14 cellular contexts compared by ENCODE assay signal in genomic region chr20:58349586-58349985, GRCh38. TPM values are rescaled to one million over a fixed set of nuclear protein-coding genes. Genes with fewer than 3 reads are reported as not detected.
DNase-seq lines count a peak whose midpoint lies in the region; ATAC-seq and TF ChIP-seq lines count a peak whose summit lies in the region.
"Had no signal": no experiment of that assay in that cellular context is flagged by ENCODE, and none has a peak within 500 bp of the region (broad histone marks: within the 10 kb centered on the region; RNA-seq: fewer than 3 reads in every experiment).

No MANE protein-coding gene starts in this region.

- H3K27me3 ChIP-seq in stomach = no peaks in the 10 kb centered on the region
- H3K27me3 ChIP-seq: body of pancreas, testis had no signal

- H3K36me3 ChIP-seq in stomach = peaks cover 16 to 64% (median 55%) of the 10 kb centered on the region in 4 donors

- 82 to 94% (median 88%) methylated on average over 3 of the region's 3 CpGs for WGBS in stomach, 5 donors

- no peaks in the 10 kb centered on the region for H3K9me3 ChIP-seq in stomach
- H3K9me3 ChIP-seq: body of pancreas, testis had no signal

- TF ChIP-seq CTCF in AG10803 (conservative IDR thresholded peaks at IDR 0.05; ENCODE audit: low read length) (peak; percentile 20; the same call in 1 of the 2 replicates), HFFc6 (IDR thresholded peaks at IDR 0.05) (peak; percentile 34), stomach (IDR thresholded peaks at IDR 0.05) (no peak)

- no peaks in the 10 kb centered on the region for H3K4me1 ChIP-seq in stomach
- H3K4me1 ChIP-seq: body of pancreas, testis had no signal

- intact Hi-C loops in stomach (cut with DNase I; ENCODE audit: low total_unique reads) = no loop called here

- H3K27me3 Mint-ChIP-seq in HFFc6 (ENCODE audit: insufficient read depth) = no peaks in the 10 kb centered on the region; the same call in 1 of the 2 replicates

- H3K36me3 Mint-ChIP-seq in HFFc6 (ENCODE audit: low read depth) = peaks cover 53% of the 10 kb centered on the region

- H3K4me3 ChIP-seq in AG10803 (ENCODE audit: low read length) (no peak overlapping the region), stomach (no peak overlapping the region)
- H3K4me3 ChIP-seq: body of pancreas, testis had no signal

- DNase-seq in AG10803 (ENCODE audit: low read depth) (peak; percentile 54), HFFc6 (peak; percentile 78), astrocyte of the hippocampus (ENCODE audit: low read depth, low spot score) (peak; percentile 25), iris pigment epithelial cell (ENCODE audit: low read depth) (peak; percentile 87), stomach (no peak)
- DNase-seq: body of pancreas, Calu3, left ventricle myocardium superior, NCI-H146, T-helper 9 cell, testis had no signal

- no peaks in the 10 kb centered on the region for H3K9me3 Mint-ChIP-seq in HFFc6

- peak overlapping the region; percentile 65 for H3K27ac Mint-ChIP-seq in HFFc6

- no peak for TF ChIP-seq POLR2A in stomach (IDR thresholded peaks at IDR 0.05)

- H3K4me3 Mint-ChIP-seq in HFFc6 = peak overlapping the region; percentile 13; the same call in 1 of the 2 replicates

- H3K27ac ChIP-seq in stomach = no peak overlapping the region
- H3K27ac ChIP-seq: body of pancreas, testis had no signal

- peaks cover 45% of the 10 kb centered on the region for H3K4me1 Mint-ChIP-seq in HFFc6 (ENCODE audit: low read depth)

- no peak for ATAC-seq in GM18861 (IDR thresholded peaks at IDR 0.05; ENCODE audit: unreplicated experiment)
- no peak for ATAC-seq in HG03175 (IDR thresholded peaks at IDR 0.05; ENCODE audit: unreplicated experiment)
- no peak for ATAC-seq in HG03025 (IDR thresholded peaks at IDR 0.05; ENCODE audit: low FRiP score, unreplicated experiment)
- ATAC-seq: body of pancreas, left ventricle myocardium superior had no signal

- no peak for TF ChIP-seq EP300 in stomach (IDR thresholded peaks at IDR 0.05)

RNA-seq across cellular contexts. Expression of gene VAPB, which starts 39.4 kb away (rescaled TPM):
- total RNA-seq in HFFc6 (2021; fragmentation: NEBNext Ultra II Directional; extraction: Animal tissue kit (Norgen Biotek cat#: 25700)) = 10 to 100 TPM; 48.9 to 57.4 (median 54.5) TPM
- total RNA-seq in stomach = 10 to 100 TPM in 3 of 5 donors, 1 to 10 TPM in 2; 7.6 to 40.6 (median 17.2) TPM
- 10 to 100 TPM; 18.0 to 21.4 (median 18.4) TPM for polyA plus RNA-seq in stomach

RNA-seq across cellular contexts. Expression of gene RAB22A, which starts 40.1 kb away (rescaled TPM):
- 10 to 100 TPM; 20.4 to 26.0 (median 22.7) TPM for total RNA-seq in HFFc6 (2021; fragmentation: NEBNext Ultra II Directional; extraction: Animal tissue kit (Norgen Biotek cat#: 25700))
- 10 to 100 TPM in 3 of 5 donors, 1 to 10 TPM in 2; 2.9 to 19.3 (median 13.5) TPM for total RNA-seq in stomach
- polyA plus RNA-seq in stomach = 1 to 10 TPM; 5.7 to 8.6 (median 7.1) TPM

Comparison
In these comparisons a context has a peak if more than half of its experiments do, and no peak if none do; other contexts are left out.
1. CTCF ChIP-seq: peak in AG10803 (single experiment) and HFFc6 (single experiment); none in stomach (0 of 7).